ENCODE assay signal across 8 cellular contexts in genomic region chr13:37059848-37060192, GRCh38. TPM values are rescaled to one million over a fixed set of nuclear protein-coding genes. Genes with fewer than 3 reads are reported as not detected.
A peak's percentile ranks its signal among the peaks of the same experiment; 100 is the strongest.
DNase-seq lines count a peak whose midpoint lies in the region; ATAC-seq and TF ChIP-seq lines count a peak whose summit lies in the region.

No MANE protein-coding gene starts in this region.

- H3K4me2 ChIP-seq in H9 (ENCODE audit: insufficient read depth, insufficient read length, low read length) = peak overlapping the region; percentile 95
- H3K4me2 ChIP-seq in hepatocyte = peak overlapping the region; percentile 73

- no peak overlapping the region for H3K27ac ChIP-seq in H9 (ENCODE audit: insufficient read length, low read depth, low read length)
- no peak overlapping the region for H3K27ac ChIP-seq in SJSA1
- no peak overlapping the region for H3K27ac ChIP-seq in hepatocyte

- H3K9ac ChIP-seq in ES-I3 (ENCODE audit: low read depth, low read length) (peak overlapping the region; percentile 87), H9 (ENCODE audit: extremely low read depth, insufficient read length, low read length) (no peak overlapping the region)

- H3K36me3 Mint-ChIP-seq in H9 (ENCODE audit: insufficient read depth in 1 of 3, low read depth in 3 of 3) = peaks cover 15 to 19% (median 17%) of the 10 kb centered on the region in 3 experiments
- peaks cover 13% of the 10 kb centered on the region for H3K36me3 Mint-ChIP-seq in stimulated activated memory B cell treated with anti-CD40 and anti-IgM and Interleukin-4, amounts not matched to agents 10 μg/mL and 1 μg/mL and 100 μg/mL, for 72 hours

- no peak overlapping the region for H2AFZ ChIP-seq in H9 (ENCODE audit: low read length)
- H2AFZ ChIP-seq in hepatocyte = peak overlapping the region; percentile 53

- no peak overlapping the region for H2BK120ac ChIP-seq in H9 (ENCODE audit: low read depth, low read length, poor library complexity, severe bottlenecking)

- H2BK5ac ChIP-seq in H9 (ENCODE audit: insufficient read length, low read length) = no peak overlapping the region

- H3K27me3 ChIP-seq in H9 (ENCODE audit: insufficient read depth, low read length) (no peaks in the 10 kb centered on the region), SJSA1 (replicated peaks) (no peaks in the 10 kb centered on the region), hepatocyte (peaks cover 3% of the 10 kb centered on the region)

- H3K79me2 ChIP-seq in H9 (ENCODE audit: insufficient read depth, low read length) (peaks cover 15% of the 10 kb centered on the region; the same call in 1 of the 2 replicates), hepatocyte (peaks cover 43% of the 10 kb centered on the region)

- peaks cover 10 to 15% of the 10 kb centered on the region in 2 experiments for H3K4me1 Mint-ChIP-seq in H9
- peaks cover 19% of the 10 kb centered on the region for H3K4me1 Mint-ChIP-seq in stimulated activated memory B cell treated with anti-CD40 and anti-IgM and Interleukin-4, amounts not matched to agents 10 μg/mL and 1 μg/mL and 100 μg/mL, for 72 hours

- H4K20me1 ChIP-seq in H9 (ENCODE audit: control insufficient read depth, insufficient read depth, insufficient read length) (no peaks in the 10 kb centered on the region), hepatocyte (ENCODE audit: insufficient read depth, poor library complexity, severe bottlenecking) (no peaks in the 10 kb centered on the region)

- WGBS in H9 (ENCODE audit: extremely low coverage, insufficient read length, low lambda C conversion rate) = no CpG with 5 or more reads among the region's 10 CpGs
- 30% methylated on average over 10 of the region's 10 CpGs for WGBS in hepatocyte (ENCODE audit: low lambda C conversion rate, missing lambda C conversion rate)

- DNase-seq in H9 (no peak), SJSA1 (ENCODE audit: low read depth in 1 of 2, low spot score in 2 of 2) (no peak), hepatocyte (ENCODE audit: low spot score) (no peak), Kasumi-1 (lab: John Stamatoyannopoulos, UW) (no peak), ecto neural progenitor cell (ENCODE audit: low spot score) (no peak), OCI-M2 (lab: John Stamatoyannopoulos, UW; ENCODE audit: unreplicated experiment) (no peak)

- H2AK5ac ChIP-seq in H9 (ENCODE audit: insufficient read length, low read length) = no peak overlapping the region

- peak overlapping the region; percentile 79 for H3K4me3 ChIP-seq in SJSA1
- peak overlapping the region; percentile 17 for H3K4me3 ChIP-seq in hepatocyte

- no peak overlapping the region for H3K4ac ChIP-seq in H9 (ENCODE audit: low read depth, low read length)

- peaks cover 3% of the 10 kb centered on the region for H3K23me2 ChIP-seq in H9 (ENCODE audit: insufficient read length, low read depth, low read length, poor library complexity, severe bottlenecking)

- H3K18ac ChIP-seq in H9 (ENCODE audit: insufficient read length, low read depth, low read length) = no peak overlapping the region

- H3K14ac ChIP-seq in H9 (ENCODE audit: insufficient read depth, low read length) = no peak overlapping the region

- H4K91ac ChIP-seq in H9 (ENCODE audit: insufficient read length, low read depth, low read length) = no peak overlapping the region

- peaks cover 5% of the 10 kb centered on the region for H3K79me1 ChIP-seq in H9 (ENCODE audit: insufficient read depth, low read depth, low read length, poor library complexity, severe bottlenecking)

- H3K27me3 Mint-ChIP-seq in H9 (ENCODE audit: low read depth) = peaks cover 3% of the 10 kb centered on the region
- H3K27me3 Mint-ChIP-seq in stimulated activated memory B cell treated with anti-CD40 and anti-IgM and Interleukin-4, amounts not matched to agents 10 μg/mL and 1 μg/mL and 100 μg/mL, for 72 hours = no peaks in the 10 kb centered on the region

- H4K5ac ChIP-seq in H9 (ENCODE audit: insufficient read length, low read depth, low read length) = no peak overlapping the region

- no peak overlapping the region for H2BK12ac ChIP-seq in H9 (ENCODE audit: insufficient read length, low read depth, low read length)

- no peak overlapping the region for H3T11ph ChIP-seq in H9 (ENCODE audit: low read length)

- H4K8ac ChIP-seq in H9 (replicated peaks; ENCODE audit: insufficient read length, low read depth, low read length) = no peak overlapping the region

- H3K4me1 ChIP-seq in ES-I3 (ENCODE audit: insufficient read depth, low read length) = no peaks in the 10 kb centered on the region
- no peaks in the 10 kb centered on the region; the same call in 1 of the 2 replicates for H3K4me1 ChIP-seq in H9 (ENCODE audit: insufficient read depth, low read length)
- peaks cover 10% of the 10 kb centered on the region for H3K4me1 ChIP-seq in SJSA1 (replicated peaks)
- peaks cover 9% of the 10 kb centered on the region for H3K4me1 ChIP-seq in hepatocyte (ENCODE audit: insufficient read depth)

- no peak overlapping the region for H2BK20ac ChIP-seq in H9 (ENCODE audit: low read depth, low read length, poor library complexity, severe bottlenecking)

- H3K9me3 ChIP-seq in ES-I3 (ENCODE audit: control insufficient read depth, insufficient read depth, low read length) = no peaks in the 10 kb centered on the region
- H3K9me3 ChIP-seq in H9 (ENCODE audit: control insufficient read depth, low read depth, low read length) = no peaks in the 10 kb centered on the region
- H3K9me3 ChIP-seq in SJSA1 (replicated peaks) = no peaks in the 10 kb centered on the region
- no peaks in the 10 kb centered on the region for H3K9me3 ChIP-seq in hepatocyte (ENCODE audit: low read depth)

- peaks cover 3 to 8% of the 10 kb centered on the region in 2 experiments; a peak in 4 of 5 replicates for H3K9me3 Mint-ChIP-seq in H9
- H3K9me3 Mint-ChIP-seq in stimulated activated memory B cell treated with anti-CD40 and anti-IgM and Interleukin-4, amounts not matched to agents 10 μg/mL and 1 μg/mL and 100 μg/mL, for 72 hours = no peaks in the 10 kb centered on the region

- no peak overlapping the region for H2BK15ac ChIP-seq in H9 (ENCODE audit: low read depth, low read length)

- TF ChIP-seq CTCF in H9 (conservative IDR thresholded peaks at IDR 0.05) (no peak), hepatocyte (IDR thresholded peaks at IDR 0.05; ENCODE audit: poor library complexity) (no peak)

- no peak overlapping the region for H3K23ac ChIP-seq in H9 (ENCODE audit: insufficient read length, low read depth, low read length)

- H3K9me2 ChIP-seq in hepatocyte (replicated peaks; ENCODE audit: insufficient read depth) = no peaks in the 10 kb centered on the region

- H3K36me3 ChIP-seq in ES-I3 (ENCODE audit: insufficient read depth, low read length) (no peaks in the 10 kb centered on the region; the same call in none of the 2 replicates), SJSA1 (peaks cover 13% of the 10 kb centered on the region), hepatocyte (replicated peaks; ENCODE audit: insufficient read depth, low read depth) (no peaks in the 10 kb centered on the region)

- ATAC-seq in stimulated activated memory B cell treated with anti-CD40 and anti-IgM and Interleukin-4, amounts not matched to agents 10 μg/mL and 1 μg/mL and 100 μg/mL, for 72 hours = peak; percentile 51

- peak overlapping the region; percentile 90 to 95 for H3K4me3 Mint-ChIP-seq in H9
- peak overlapping the region; percentile 85 for H3K4me3 Mint-ChIP-seq in stimulated activated memory B cell treated with anti-CD40 and anti-IgM and Interleukin-4, amounts not matched to agents 10 μg/mL and 1 μg/mL and 100 μg/mL, for 72 hours

- no peak overlapping the region for H3K56ac ChIP-seq in H9 (ENCODE audit: insufficient read length, low read depth, low read length)

- H3K27ac Mint-ChIP-seq in H9 = peak overlapping the region in 1 of 3 experiments; percentile 89; a peak in 3 of 7 replicates
- H3K27ac Mint-ChIP-seq in stimulated activated memory B cell treated with anti-CD40 and anti-IgM and Interleukin-4, amounts not matched to agents 10 μg/mL and 1 μg/mL and 100 μg/mL, for 72 hours = peak overlapping the region; percentile 98

RNA-seq across cellular contexts. Expression of gene SUPT20H, which starts 0.3 kb away (rescaled TPM):
- total RNA-seq in H9 (2021) (58.0 and 59.5 TPM in 2 replicates), hepatocyte (49.8 and 58.3 TPM in 2 replicates)
- total RNA-seq in SJSA1 (2014; rRNA removed; shearing (Covaris generic)) = 45.0 and 54.7 TPM in 2 replicates
- polyA plus RNA-seq in hepatocyte = 45.4 and 47.5 TPM in 2 replicates

RNA-seq across cellular contexts. Expression of gene CSNK1A1L, which starts 45.6 kb away (rescaled TPM):
- not detected in 2 replicates for total RNA-seq in H9 (2021)
- total RNA-seq in SJSA1 (2014; rRNA removed; shearing (Covaris generic)) = not detected in 2 replicates
- not detected in 2 replicates for total RNA-seq in hepatocyte
- polyA plus RNA-seq in hepatocyte = not detected in 2 replicates

RNA-seq across cellular contexts. Expression of gene EXOSC8, which starts 59.2 kb away (rescaled TPM):
- total RNA-seq in H9 (2021) (87.3 and 91.9 TPM in 2 replicates), hepatocyte (31.8 and 35.6 TPM in 2 replicates)
- 41.2 and 48.8 TPM in 2 replicates for total RNA-seq in SJSA1 (2014; rRNA removed; shearing (Covaris generic))
- polyA plus RNA-seq in hepatocyte = 61.1 and 61.3 TPM in 2 replicates
